ENCODE assay signal across 14 cellular contexts in genomic region chr1:170692866-170693575, GRCh38. TPM values are rescaled to one million over a fixed set of nuclear protein-coding genes. Genes with fewer than 3 reads are reported as not detected.
DNase-seq lines count a peak whose midpoint lies in the region; ATAC-seq and TF ChIP-seq lines count a peak whose summit lies in the region.
"Had no signal": no experiment of that assay in that cellular context is flagged by ENCODE, and none has a peak within 500 bp of the region (broad histone marks: within the 10 kb centered on the region; RNA-seq: fewer than 3 reads in every experiment).

No MANE protein-coding gene starts in this region.

- 31% methylated on average over 2 of the region's 2 CpGs for WGBS in suprapubic skin

- peak; percentile 75 for ATAC-seq in Right ventricle myocardium superior (ENCODE audit: poor library complexity)
- ATAC-seq: GM23338, PC-3 had no signal

- H3K27ac Mint-ChIP-seq in T-helper 2 cell treated with Interferon-gamma antibody and Interleukin-4, amounts not matched to agents 5 μg/mL and 100 μg/mL, for 36 hours = no peak overlapping the region
- H3K27ac Mint-ChIP-seq: GM23338 had no signal

- POLR2A ChIA-PET in HEK293 (lab: Yijun Ruan, JAX) = no interaction called here

- no peak overlapping the region for H3K4me3 ChIP-seq in HEK293 (ENCODE audit: low read depth, low read length)
- no peak overlapping the region for H3K4me3 ChIP-seq in ascending aorta
- H3K4me3 ChIP-seq in suprapubic skin = no peak overlapping the region
- H3K4me3 ChIP-seq: GM23338, lung had no signal

- H3K4me3 Mint-ChIP-seq in T-helper 2 cell treated with Interferon-gamma antibody and Interleukin-4, amounts not matched to agents 5 μg/mL and 100 μg/mL, for 36 hours = no peak overlapping the region
- H3K4me3 Mint-ChIP-seq: GM23338 had no signal

- H3K9me3 Mint-ChIP-seq in T-helper 2 cell treated with Interferon-gamma antibody and Interleukin-4, amounts not matched to agents 5 μg/mL and 100 μg/mL, for 36 hours = no peaks in the 10 kb centered on the region
- H3K9me3 Mint-ChIP-seq: GM23338 had no signal

- H3K27me3 ChIP-seq in ascending aorta = no peaks in the 10 kb centered on the region
- H3K27me3 ChIP-seq in suprapubic skin = no peaks in the 10 kb centered on the region

- H3K4me1 ChIP-seq in HEK293 (ENCODE audit: control insufficient read depth, insufficient read depth, low read length) (peaks cover 3% of the 10 kb centered on the region; the same call in 1 of the 2 replicates), ascending aorta (peaks cover 13 to 41% of the 10 kb centered on the region in 2 donors), suprapubic skin (peaks cover 29% of the 10 kb centered on the region)

- H3K9me3 ChIP-seq in HEK293 (ENCODE audit: control insufficient read depth, insufficient read depth, low read depth, low read length) (no peaks in the 10 kb centered on the region), ascending aorta (no peaks in the 10 kb centered on the region), suprapubic skin (no peaks in the 10 kb centered on the region)

- peaks cover 6% of the 10 kb centered on the region for H3K4me1 Mint-ChIP-seq in T-helper 2 cell treated with Interferon-gamma antibody and Interleukin-4, amounts not matched to agents 5 μg/mL and 100 μg/mL, for 36 hours (ENCODE audit: low read depth)

- TF ChIP-seq POLR2A in suprapubic skin (IDR thresholded peaks at IDR 0.05) = no peak

- no peaks in the 10 kb centered on the region for H3K36me3 Mint-ChIP-seq in T-helper 2 cell treated with Interferon-gamma antibody and Interleukin-4, amounts not matched to agents 5 μg/mL and 100 μg/mL, for 36 hours (ENCODE audit: low read depth)

- intact Hi-C loops in ascending aorta (cut with DNase I) = loop anchor here (2.0 kb wide), 1 partner anchor 16 kb away; no protein-coding TSS in a partner anchor
- intact Hi-C loops in Right ventricle myocardium superior (cut with DNase I) = no loop called here

- H3K27me3 Mint-ChIP-seq in T-helper 2 cell treated with Interferon-gamma antibody and Interleukin-4, amounts not matched to agents 5 μg/mL and 100 μg/mL, for 36 hours (ENCODE audit: low read depth) = peaks cover 4% of the 10 kb centered on the region

- DNase-seq in ascending aorta (ENCODE audit: low spot score in 2 of 2) = no peak
- no peak for DNase-seq in Right ventricle myocardium superior
- no peak for DNase-seq in suprapubic skin (ENCODE audit: low spot score in 2 of 2)
- DNase-seq in DMS79 (lab: John Stamatoyannopoulos, UW) = no peak
- DNase-seq in T-helper 2 cell treated with Interferon-gamma antibody and Interleukin-4, amounts not matched to agents 5 μg/mL and 100 μg/mL, for 36 hours (ENCODE audit: low spot score) = no peak
- no peak for DNase-seq in central memory CD4-positive, alpha-beta T cell
- DNase-seq: activated CD4-positive, CD25-positive, alpha-beta regulatory T cell treated with anti-CD3 and anti-CD28 coated beads, Interleukin-2, amount 50 U/mL, for 72 hours; activated naive CD4-positive, alpha-beta T cell; NCI-H1105 treated with DMSO at 0.1 percent for 48 hours; PC-3; small intestine had no signal

- H3K36me3 ChIP-seq in HEK293 (ENCODE audit: control insufficient read depth in 2 of 2, insufficient read depth in 1 of 2, low read length in 2 of 2) = no peaks in the 10 kb centered on the region
- no peaks in the 10 kb centered on the region for H3K36me3 ChIP-seq in ascending aorta
- no peaks in the 10 kb centered on the region for H3K36me3 ChIP-seq in suprapubic skin

- TF ChIP-seq EP300 in suprapubic skin (IDR thresholded peaks at IDR 0.05) = no peak

- H3K27ac ChIP-seq in HEK293 (ENCODE audit: extremely low read depth, low read depth, low read length) (no peak overlapping the region), ascending aorta (peak overlapping the region; percentile 54 to 79), suprapubic skin (peak overlapping the region; percentile 44)

- TF ChIP-seq CTCF in HEK293 (tag by site-specific recombination; IDR thresholded peaks at IDR 0.05) = no peak
- TF ChIP-seq CTCF in ascending aorta (IDR thresholded peaks at IDR 0.05) = no peak
- TF ChIP-seq CTCF in suprapubic skin (IDR thresholded peaks at IDR 0.05) = no peak

- CTCF ChIA-PET in HEK293 (lab: Yijun Ruan, JAX) = interaction anchor here (0.7 to 1.8 kb wide), 3 partner anchors 12 to 237 kb away, joined by 3 to 5 read pairs (median 3); no protein-coding TSS in a partner anchor

TF ChIP-seq in HEK293, 187 proteins besides CTCF, POLR2A, EP300 and RAD21 (continues in another document):
- TF ChIP-seq MEIS1 (CRISPR knock-in tag; IDR thresholded peaks at IDR 0.05; ENCODE audit: borderline replicate concordance) (no peak), ATF2 (tag by site-specific recombination; IDR thresholded peaks at IDR 0.05; ENCODE audit: low read depth) (peak; percentile 51), PRDM6 (tag by site-specific recombination; IDR thresholded peaks at IDR 0.05) (peak; percentile 32; the same call in 1 of the 2 replicates), ZEB2 (tag by site-specific recombination; IDR thresholded peaks at IDR 0.05) (peak; percentile 69), ZNF24 (tag by site-specific recombination; IDR thresholded peaks at IDR 0.05) (peak; percentile 75; the same call in 1 of the 2 replicates), FEZF1 (tag by site-specific recombination; IDR thresholded peaks at IDR 0.05) (peak; percentile 87), ZNF692 (tag by site-specific recombination; IDR thresholded peaks at IDR 0.05) (peak; percentile 21; the same call in 1 of the 2 replicates), ZNF629 (tag by site-specific recombination; IDR thresholded peaks at IDR 0.05) (peak; percentile 77), ZNF449 (tag by site-specific recombination; IDR thresholded peaks at IDR 0.05) (no peak)

RNA-seq across cellular contexts. Expression of gene PRRX1, which starts 29.1 kb away (rescaled TPM):
- 123 TPM for total RNA-seq in ascending aorta
- total RNA-seq in Right ventricle myocardium superior = 35.8 TPM
- total RNA-seq in suprapubic skin = 10 to 100 TPM; 14.7 to 32.5 (median 23.5) TPM
- total RNA-seq: GM23338, PC-3 had no signal
